ENCODE assay signal across 1 cellular context in the genomic region with DNA sequence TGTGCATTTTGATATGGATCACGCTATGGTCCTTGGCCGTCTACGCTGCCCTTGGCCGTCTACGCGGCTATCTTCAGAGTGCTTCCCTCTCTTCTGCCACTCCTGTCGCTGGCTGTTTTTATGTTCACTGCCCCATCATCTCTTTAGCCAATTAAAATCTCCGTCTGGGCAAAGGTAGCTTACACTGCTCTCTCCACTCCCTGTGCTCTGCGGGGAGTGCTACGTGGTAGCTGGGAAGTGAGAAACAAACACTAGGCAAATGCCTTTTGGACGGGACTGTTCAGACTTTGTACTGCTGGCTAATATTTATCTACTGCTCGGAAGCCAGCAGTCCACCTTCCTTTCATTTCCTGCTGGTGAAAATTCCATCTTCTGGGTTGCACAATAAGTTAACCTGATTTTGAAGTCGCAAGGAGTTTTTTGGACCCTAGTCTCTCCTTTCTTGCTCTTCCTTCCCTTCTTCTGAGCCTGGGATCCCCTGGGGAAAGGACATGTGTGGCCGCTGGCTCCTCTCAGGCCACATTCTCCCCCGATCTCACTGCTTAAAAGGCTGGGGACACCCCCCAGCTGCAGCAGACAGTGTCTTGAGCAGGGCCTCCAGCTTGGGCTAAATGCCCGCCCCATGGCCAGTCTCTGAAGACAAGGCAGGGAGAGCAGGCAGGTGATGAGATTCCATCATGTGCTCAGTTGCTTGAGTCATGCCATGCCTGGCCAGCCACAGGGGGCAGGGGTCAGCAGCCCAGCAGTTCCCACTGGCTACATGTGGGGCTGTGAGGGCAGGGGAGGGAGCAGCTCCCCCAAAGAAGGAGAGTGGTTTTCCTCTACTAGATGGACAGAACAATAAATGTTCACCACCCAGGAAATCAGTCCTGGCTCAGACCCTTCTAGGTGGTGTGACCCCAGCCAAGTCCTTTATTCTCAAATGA.
A peak's percentile ranks its signal among the peaks of the same experiment; 100 is the strongest.
TF ChIP-seq lines count a peak whose summit lies in the region.

No MANE protein-coding gene starts in this region.

TF ChIP-seq in HepG2, 621 proteins besides CTCF, POLR2A, EP300 and RAD21 (continued from another document and continues in another):
- TF ChIP-seq, protein P1, sequence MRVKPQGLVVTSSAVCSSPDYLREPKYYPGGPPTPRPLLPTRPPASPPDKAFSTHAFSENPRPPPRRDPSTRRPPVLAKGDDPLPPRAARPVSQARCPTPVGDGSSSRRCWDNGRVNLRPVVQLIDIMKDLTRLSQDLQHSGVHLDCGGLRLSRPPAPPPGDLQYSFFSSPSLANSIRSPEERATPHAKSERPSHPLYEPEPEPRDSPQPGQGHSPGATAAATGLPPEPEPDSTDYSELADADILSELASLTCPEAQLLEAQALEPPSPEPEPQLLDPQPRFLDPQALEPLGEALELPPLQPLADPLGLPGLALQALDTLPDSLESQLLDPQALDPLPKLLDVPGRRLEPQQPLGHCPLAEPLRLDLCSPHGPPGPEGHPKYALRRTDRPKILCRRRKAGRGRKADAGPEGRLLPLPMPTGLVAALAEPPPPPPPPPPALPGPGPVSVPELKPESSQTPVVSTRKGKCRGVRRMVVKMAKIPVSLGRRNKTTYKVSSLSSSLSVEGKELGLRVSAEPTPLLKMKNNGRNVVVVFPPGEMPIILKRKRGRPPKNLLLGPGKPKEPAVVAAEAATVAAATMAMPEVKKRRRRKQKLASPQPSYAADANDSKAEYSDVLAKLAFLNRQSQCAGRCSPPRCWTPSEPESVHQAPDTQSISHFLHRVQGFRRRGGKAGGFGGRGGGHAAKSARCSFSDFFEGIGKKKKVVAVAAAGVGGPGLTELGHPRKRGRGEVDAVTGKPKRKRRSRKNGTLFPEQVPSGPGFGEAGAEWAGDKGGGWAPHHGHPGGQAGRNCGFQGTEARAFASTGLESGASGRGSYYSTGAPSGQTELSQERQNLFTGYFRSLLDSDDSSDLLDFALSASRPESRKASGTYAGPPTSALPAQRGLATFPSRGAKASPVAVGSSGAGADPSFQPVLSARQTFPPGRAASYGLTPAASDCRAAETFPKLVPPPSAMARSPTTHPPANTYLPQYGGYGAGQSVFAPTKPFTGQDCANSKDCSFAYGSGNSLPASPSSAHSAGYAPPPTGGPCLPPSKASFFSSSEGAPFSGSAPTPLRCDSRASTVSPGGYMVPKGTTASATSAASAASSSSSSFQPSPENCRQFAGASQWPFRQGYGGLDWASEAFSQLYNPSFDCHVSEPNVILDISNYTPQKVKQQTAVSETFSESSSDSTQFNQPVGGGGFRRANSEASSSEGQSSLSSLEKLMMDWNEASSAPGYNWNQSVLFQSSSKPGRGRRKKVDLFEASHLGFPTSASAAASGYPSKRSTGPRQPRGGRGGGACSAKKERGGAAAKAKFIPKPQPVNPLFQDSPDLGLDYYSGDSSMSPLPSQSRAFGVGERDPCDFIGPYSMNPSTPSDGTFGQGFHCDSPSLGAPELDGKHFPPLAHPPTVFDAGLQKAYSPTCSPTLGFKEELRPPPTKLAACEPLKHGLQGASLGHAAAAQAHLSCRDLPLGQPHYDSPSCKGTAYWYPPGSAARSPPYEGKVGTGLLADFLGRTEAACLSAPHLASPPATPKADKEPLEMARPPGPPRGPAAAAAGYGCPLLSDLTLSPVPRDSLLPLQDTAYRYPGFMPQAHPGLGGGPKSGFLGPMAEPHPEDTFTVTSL (CRISPR knock-in tag; IDR thresholded peaks at IDR 0.05; ENCODE audit: borderline replicate concordance): peak; percentile 59; the same call in 1 of the 2 replicates
- no peak for TF ChIP-seq ZNF589 (CRISPR knock-in tag; conservative IDR thresholded peaks at IDR 0.05)
- TF ChIP-seq NFKB2 (CRISPR knock-in tag; IDR thresholded peaks at IDR 0.05; ENCODE audit: borderline replicate concordance): no peak
- no peak for TF ChIP-seq IKZF4 (CRISPR knock-in tag; IDR thresholded peaks at IDR 0.05; ENCODE audit: borderline replicate concordance, low read depth, not compliant biosample characterization)
- TF ChIP-seq, protein P2, sequence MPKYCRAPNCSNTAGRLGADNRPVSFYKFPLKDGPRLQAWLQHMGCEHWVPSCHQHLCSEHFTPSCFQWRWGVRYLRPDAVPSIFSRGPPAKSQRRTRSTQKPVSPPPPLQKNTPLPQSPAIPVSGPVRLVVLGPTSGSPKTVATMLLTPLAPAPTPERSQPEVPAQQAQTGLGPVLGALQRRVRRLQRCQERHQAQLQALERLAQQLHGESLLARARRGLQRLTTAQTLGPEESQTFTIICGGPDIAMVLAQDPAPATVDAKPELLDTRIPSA (CRISPR knock-in tag; IDR thresholded peaks at IDR 0.05; ENCODE audit: borderline replicate concordance): no peak
- TF ChIP-seq PLRG1 (conservative IDR thresholded peaks at IDR 0.05): no peak
- TF ChIP-seq MEF2D (CRISPR knock-in tag; IDR thresholded peaks at IDR 0.05): peak; percentile 47; the same call in 1 of the 2 replicates
- peak; percentile 66; the same call in 1 of the 2 replicates for TF ChIP-seq ZNF605 (CRISPR knock-in tag; IDR thresholded peaks at IDR 0.05)
- TF ChIP-seq, protein P3, sequence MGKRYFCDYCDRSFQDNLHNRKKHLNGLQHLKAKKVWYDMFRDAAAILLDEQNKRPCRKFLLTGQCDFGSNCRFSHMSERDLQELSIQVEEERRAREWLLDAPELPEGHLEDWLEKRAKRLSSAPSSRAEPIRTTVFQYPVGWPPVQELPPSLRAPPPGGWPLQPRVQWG (CRISPR knock-in tag; IDR thresholded peaks at IDR 0.05; ENCODE audit: borderline replicate concordance, low read depth): no peak
- TF ChIP-seq ASH2L (IDR thresholded peaks at IDR 0.05; ENCODE audit: insufficient read length, low read depth, low read length): peak; percentile 100
- no peak for TF ChIP-seq ZFP37 (CRISPR knock-in tag; IDR thresholded peaks at IDR 0.05; ENCODE audit: borderline replicate concordance)
- TF ChIP-seq CCDC6 (CRISPR knock-in tag; IDR thresholded peaks at IDR 0.05): no peak
- peak; percentile 80 for TF ChIP-seq MIXL1 (CRISPR knock-in tag; IDR thresholded peaks at IDR 0.05)
- TF ChIP-seq, protein P4, sequence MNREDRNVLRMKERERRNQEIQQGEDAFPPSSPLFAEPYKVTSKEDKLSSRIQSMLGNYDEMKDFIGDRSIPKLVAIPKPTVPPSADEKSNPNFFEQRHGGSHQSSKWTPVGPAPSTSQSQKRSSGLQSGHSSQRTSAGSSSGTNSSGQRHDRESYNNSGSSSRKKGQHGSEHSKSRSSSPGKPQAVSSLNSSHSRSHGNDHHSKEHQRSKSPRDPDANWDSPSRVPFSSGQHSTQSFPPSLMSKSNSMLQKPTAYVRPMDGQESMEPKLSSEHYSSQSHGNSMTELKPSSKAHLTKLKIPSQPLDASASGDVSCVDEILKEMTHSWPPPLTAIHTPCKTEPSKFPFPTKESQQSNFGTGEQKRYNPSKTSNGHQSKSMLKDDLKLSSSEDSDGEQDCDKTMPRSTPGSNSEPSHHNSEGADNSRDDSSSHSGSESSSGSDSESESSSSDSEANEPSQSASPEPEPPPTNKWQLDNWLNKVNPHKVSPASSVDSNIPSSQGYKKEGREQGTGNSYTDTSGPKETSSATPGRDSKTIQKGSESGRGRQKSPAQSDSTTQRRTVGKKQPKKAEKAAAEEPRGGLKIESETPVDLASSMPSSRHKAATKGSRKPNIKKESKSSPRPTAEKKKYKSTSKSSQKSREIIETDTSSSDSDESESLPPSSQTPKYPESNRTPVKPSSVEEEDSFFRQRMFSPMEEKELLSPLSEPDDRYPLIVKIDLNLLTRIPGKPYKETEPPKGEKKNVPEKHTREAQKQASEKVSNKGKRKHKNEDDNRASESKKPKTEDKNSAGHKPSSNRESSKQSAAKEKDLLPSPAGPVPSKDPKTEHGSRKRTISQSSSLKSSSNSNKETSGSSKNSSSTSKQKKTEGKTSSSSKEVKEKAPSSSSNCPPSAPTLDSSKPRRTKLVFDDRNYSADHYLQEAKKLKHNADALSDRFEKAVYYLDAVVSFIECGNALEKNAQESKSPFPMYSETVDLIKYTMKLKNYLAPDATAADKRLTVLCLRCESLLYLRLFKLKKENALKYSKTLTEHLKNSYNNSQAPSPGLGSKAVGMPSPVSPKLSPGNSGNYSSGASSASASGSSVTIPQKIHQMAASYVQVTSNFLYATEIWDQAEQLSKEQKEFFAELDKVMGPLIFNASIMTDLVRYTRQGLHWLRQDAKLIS (CRISPR knock-in tag; IDR thresholded peaks at IDR 0.05): no peak
- no peak for TF ChIP-seq KLF11 (CRISPR knock-in tag; IDR thresholded peaks at IDR 0.05)
- peak; percentile 85; the same call in 1 of the 2 replicates for TF ChIP-seq ZNF296 (CRISPR knock-in tag; conservative IDR thresholded peaks at IDR 0.05)
- no peak for TF ChIP-seq ZBTB1 (CRISPR knock-in tag; IDR thresholded peaks at IDR 0.05; ENCODE audit: borderline replicate concordance)
- TF ChIP-seq MEIS1 (CRISPR knock-in tag; IDR thresholded peaks at IDR 0.05; ENCODE audit: borderline replicate concordance): no peak
- no peak for TF ChIP-seq ZNF34 (CRISPR knock-in tag; IDR thresholded peaks at IDR 0.05; ENCODE audit: borderline replicate concordance)
- TF ChIP-seq HNF4G (IDR thresholded peaks at IDR 0.05; ENCODE audit: borderline replicate concordance, low read depth, low read length): peak; percentile 96
- TF ChIP-seq HNF4G (CRISPR knock-in tag; IDR thresholded peaks at IDR 0.05; ENCODE audit: borderline replicate concordance, low read depth): no peak; the same call in 1 of the 2 replicates
- no peak for TF ChIP-seq SETDB1 (CRISPR knock-in tag; IDR thresholded peaks at IDR 0.05; ENCODE audit: borderline replicate concordance)
- no peak; the same call in 1 of the 2 replicates for TF ChIP-seq KDM1A (CRISPR knock-in tag; IDR thresholded peaks at IDR 0.05)
- no peak; the same call in 1 of the 2 replicates for TF ChIP-seq ZBTB20 (CRISPR knock-in tag; IDR thresholded peaks at IDR 0.05; ENCODE audit: borderline replicate concordance, low read depth)
- no peak for TF ChIP-seq ZNF768 (CRISPR knock-in tag; IDR thresholded peaks at IDR 0.05)
- peak; percentile 59; the same call in 1 of the 2 replicates for TF ChIP-seq ZNF766 (CRISPR knock-in tag; IDR thresholded peaks at IDR 0.05; ENCODE audit: borderline replicate concordance)
- 0 out of 2 replicates have a peak, but pooled peaks have one; percentile 22 for TF ChIP-seq ZNF891 (CRISPR knock-in tag; IDR thresholded peaks at IDR 0.05)
- TF ChIP-seq, protein P5, sequence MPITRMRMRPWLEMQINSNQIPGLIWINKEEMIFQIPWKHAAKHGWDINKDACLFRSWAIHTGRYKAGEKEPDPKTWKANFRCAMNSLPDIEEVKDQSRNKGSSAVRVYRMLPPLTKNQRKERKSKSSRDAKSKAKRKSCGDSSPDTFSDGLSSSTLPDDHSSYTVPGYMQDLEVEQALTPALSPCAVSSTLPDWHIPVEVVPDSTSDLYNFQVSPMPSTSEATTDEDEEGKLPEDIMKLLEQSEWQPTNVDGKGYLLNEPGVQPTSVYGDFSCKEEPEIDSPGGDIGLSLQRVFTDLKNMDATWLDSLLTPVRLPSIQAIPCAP (CRISPR knock-in tag; IDR thresholded peaks at IDR 0.05; ENCODE audit: low read depth): no peak
- no peak for TF ChIP-seq HNRNPLL (IDR thresholded peaks at IDR 0.05; ENCODE audit: low read depth, low read length, poor library complexity, severe bottlenecking)
- no peak for TF ChIP-seq TEAD2 (CRISPR knock-in tag; IDR thresholded peaks at IDR 0.05)
- no peak for TF ChIP-seq ZNF781 (CRISPR knock-in tag; IDR thresholded peaks at IDR 0.05; ENCODE audit: borderline replicate concordance, not compliant biosample characterization)
- no peak for TF ChIP-seq ZNF549 (CRISPR knock-in tag; IDR thresholded peaks at IDR 0.05)
- TF ChIP-seq ZSCAN29 (CRISPR knock-in tag; conservative IDR thresholded peaks at IDR 0.05): peak; percentile 100
- TF ChIP-seq ADNP (CRISPR knock-in tag; IDR thresholded peaks at IDR 0.05): no peak
- no peak; the same call in 1 of the 2 replicates for TF ChIP-seq RCOR2 (CRISPR knock-in tag; IDR thresholded peaks at IDR 0.05)
- TF ChIP-seq ZNF224 (CRISPR knock-in tag; IDR thresholded peaks at IDR 0.05): no peak
- TF ChIP-seq, protein P6, sequence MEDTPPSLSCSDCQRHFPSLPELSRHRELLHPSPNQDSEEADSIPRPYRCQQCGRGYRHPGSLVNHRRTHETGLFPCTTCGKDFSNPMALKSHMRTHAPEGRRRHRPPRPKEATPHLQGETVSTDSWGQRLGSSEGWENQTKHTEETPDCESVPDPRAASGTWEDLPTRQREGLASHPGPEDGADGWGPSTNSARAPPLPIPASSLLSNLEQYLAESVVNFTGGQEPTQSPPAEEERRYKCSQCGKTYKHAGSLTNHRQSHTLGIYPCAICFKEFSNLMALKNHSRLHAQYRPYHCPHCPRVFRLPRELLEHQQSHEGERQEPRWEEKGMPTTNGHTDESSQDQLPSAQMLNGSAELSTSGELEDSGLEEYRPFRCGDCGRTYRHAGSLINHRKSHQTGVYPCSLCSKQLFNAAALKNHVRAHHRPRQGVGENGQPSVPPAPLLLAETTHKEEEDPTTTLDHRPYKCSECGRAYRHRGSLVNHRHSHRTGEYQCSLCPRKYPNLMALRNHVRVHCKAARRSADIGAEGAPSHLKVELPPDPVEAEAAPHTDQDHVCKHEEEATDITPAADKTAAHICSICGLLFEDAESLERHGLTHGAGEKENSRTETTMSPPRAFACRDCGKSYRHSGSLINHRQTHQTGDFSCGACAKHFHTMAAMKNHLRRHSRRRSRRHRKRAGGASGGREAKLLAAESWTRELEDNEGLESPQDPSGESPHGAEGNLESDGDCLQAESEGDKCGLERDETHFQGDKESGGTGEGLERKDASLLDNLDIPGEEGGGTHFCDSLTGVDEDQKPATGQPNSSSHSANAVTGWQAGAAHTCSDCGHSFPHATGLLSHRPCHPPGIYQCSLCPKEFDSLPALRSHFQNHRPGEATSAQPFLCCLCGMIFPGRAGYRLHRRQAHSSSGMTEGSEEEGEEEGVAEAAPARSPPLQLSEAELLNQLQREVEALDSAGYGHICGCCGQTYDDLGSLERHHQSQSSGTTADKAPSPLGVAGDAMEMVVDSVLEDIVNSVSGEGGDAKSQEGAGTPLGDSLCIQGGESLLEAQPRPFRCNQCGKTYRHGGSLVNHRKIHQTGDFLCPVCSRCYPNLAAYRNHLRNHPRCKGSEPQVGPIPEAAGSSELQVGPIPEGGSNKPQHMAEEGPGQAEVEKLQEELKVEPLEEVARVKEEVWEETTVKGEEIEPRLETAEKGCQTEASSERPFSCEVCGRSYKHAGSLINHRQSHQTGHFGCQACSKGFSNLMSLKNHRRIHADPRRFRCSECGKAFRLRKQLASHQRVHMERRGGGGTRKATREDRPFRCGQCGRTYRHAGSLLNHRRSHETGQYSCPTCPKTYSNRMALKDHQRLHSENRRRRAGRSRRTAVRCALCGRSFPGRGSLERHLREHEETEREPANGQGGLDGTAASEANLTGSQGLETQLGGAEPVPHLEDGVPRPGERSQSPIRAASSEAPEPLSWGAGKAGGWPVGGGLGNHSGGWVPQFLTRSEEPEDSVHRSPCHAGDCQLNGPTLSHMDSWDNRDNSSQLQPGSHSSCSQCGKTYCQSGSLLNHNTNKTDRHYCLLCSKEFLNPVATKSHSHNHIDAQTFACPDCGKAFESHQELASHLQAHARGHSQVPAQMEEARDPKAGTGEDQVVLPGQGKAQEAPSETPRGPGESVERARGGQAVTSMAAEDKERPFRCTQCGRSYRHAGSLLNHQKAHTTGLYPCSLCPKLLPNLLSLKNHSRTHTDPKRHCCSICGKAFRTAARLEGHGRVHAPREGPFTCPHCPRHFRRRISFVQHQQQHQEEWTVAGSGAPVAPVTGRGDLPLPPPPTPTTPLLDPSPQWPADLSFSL (CRISPR knock-in tag; IDR thresholded peaks at IDR 0.05): no peak; the same call in 1 of the 2 replicates
- no peak for TF ChIP-seq HBP1 (CRISPR knock-in tag; IDR thresholded peaks at IDR 0.05; ENCODE audit: low read depth)
